Comparison of ENCODE assay signal across 8 cellular contexts in the genomic region with DNA sequence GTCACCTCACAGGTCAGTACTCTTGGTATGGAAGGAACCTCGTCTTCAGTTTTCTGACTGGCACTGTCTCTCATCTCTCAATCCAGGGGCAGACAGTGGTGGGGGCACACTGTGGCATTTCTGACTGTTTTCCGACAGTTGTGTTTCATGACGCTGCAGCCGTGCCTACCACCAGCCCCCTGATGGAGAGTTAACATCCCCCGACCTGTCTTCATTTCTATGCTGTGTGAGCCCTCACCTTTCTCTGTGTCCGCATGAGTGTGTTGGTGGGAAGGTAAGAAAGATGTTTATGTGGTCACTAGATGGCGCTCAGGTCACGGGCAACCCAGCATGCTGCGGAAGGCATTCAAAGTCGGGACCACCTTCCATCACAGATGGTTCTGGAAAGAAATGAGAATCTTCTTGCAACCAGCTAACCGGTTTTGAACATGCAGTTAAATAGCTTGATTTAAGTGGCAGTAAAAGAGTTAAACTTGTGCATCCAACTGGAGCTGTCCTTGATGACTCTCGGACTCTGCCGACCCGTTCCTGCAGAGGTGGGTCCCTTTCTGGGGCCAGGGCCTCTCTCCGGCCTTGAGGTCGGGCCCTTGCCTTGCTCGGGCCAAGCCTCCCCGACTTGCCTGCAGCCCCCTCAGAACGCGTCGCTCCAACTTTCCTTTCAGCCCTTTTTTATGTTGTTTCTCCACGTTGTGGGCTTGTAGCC.
DNase-seq lines count a peak whose midpoint lies in the region; ATAC-seq and TF ChIP-seq lines count a peak whose summit lies in the region.

No MANE protein-coding gene starts in this region.

- DNase-seq in DMS53 treated with DMSO at 0.1 percent for 48 hours (lab: John Stamatoyannopoulos, UW; ENCODE audit: unreplicated experiment) (peak; percentile 33), HFF-Myc (ENCODE audit: extremely low read depth, low read depth) (peak; percentile 56), NCI-H226 (peak; percentile 14), ecto neural progenitor cell (ENCODE audit: low spot score) (peak; percentile 77), medulla oblongata (ENCODE audit: extremely low spot score) (peak; percentile 86), T-helper 9 cell (no peak)
- peak; percentile 7 to 8 for DNase-seq in activated CD4-positive, alpha-beta T cell treated with anti-CD3 and anti-CD28 coated beads, Interleukin-2, amount 50 U/mL, for 4 hours
- DNase-seq in stimulated activated effector memory CD8-positive, alpha-beta T cell treated with anti-CD3 and anti-CD28 coated beads, Interleukin-12 subunit alpha, Interleukin-12 subunit beta, amount 100 ng/mL, for 72 hours (ENCODE audit: low spot score in 2 of 2) = peak; percentile 14 to 61

- H3K4me1 Mint-ChIP-seq in stimulated activated effector memory CD8-positive, alpha-beta T cell treated with anti-CD3 and anti-CD28 coated beads, Interleukin-12 subunit alpha, Interleukin-12 subunit beta, amount 100 ng/mL, for 72 hours = peaks cover 14% of the 10 kb centered on the region

- peak overlapping the region; percentile 51 for H3K4me3 Mint-ChIP-seq in stimulated activated effector memory CD8-positive, alpha-beta T cell treated with anti-CD3 and anti-CD28 coated beads, Interleukin-12 subunit alpha, Interleukin-12 subunit beta, amount 100 ng/mL, for 72 hours

- peak; percentile 77 for ATAC-seq in stimulated activated effector memory CD8-positive, alpha-beta T cell treated with anti-CD3 and anti-CD28 coated beads, Interleukin-12 subunit alpha, Interleukin-12 subunit beta, amount 100 ng/mL, for 72 hours

- no peak overlapping the region for H3K4me3 ChIP-seq in HFF-Myc (replicated peaks; ENCODE audit: low read depth, low read length)

- TF ChIP-seq CTCF in HFF-Myc (IDR thresholded peaks at IDR 0.05; ENCODE audit: low read depth, low read length, missing control alignments) = peak; percentile 71

- H3K9me3 Mint-ChIP-seq in stimulated activated effector memory CD8-positive, alpha-beta T cell treated with anti-CD3 and anti-CD28 coated beads, Interleukin-12 subunit alpha, Interleukin-12 subunit beta, amount 100 ng/mL, for 72 hours = no peaks in the 10 kb centered on the region

- no peaks in the 10 kb centered on the region for H3K36me3 Mint-ChIP-seq in stimulated activated effector memory CD8-positive, alpha-beta T cell treated with anti-CD3 and anti-CD28 coated beads, Interleukin-12 subunit alpha, Interleukin-12 subunit beta, amount 100 ng/mL, for 72 hours

- no peak overlapping the region for H3K27ac Mint-ChIP-seq in stimulated activated effector memory CD8-positive, alpha-beta T cell treated with anti-CD3 and anti-CD28 coated beads, Interleukin-12 subunit alpha, Interleukin-12 subunit beta, amount 100 ng/mL, for 72 hours
